1 cellular context compared by ENCODE assay signal in the genomic region with DNA sequence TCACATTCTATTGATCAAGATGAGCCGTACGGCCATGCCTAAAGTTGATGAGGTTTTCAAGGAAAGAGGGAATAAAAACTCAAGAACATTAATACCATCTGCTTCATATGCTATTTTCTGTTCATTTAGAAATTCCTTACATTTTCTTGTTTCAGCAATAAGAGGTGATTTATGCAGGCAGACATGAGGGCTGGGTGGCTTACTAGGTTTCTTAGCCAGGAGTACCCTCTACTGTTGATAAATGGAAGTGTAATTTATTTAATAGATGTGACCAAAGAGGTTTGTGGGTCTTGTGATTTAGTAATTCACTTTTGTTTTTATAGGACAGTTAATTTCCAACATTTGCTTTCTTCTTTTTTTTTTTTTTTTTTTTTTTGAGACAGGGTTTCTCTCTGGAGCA.
TF ChIP-seq lines count a peak whose summit lies in the region.

No MANE protein-coding gene starts in this region.

TF ChIP-seq in SK-N-SH, 30 proteins besides CTCF, POLR2A, EP300 and RAD21 (continued from another document):
- TF ChIP-seq FOSL2 (IDR thresholded peaks at IDR 0.05; ENCODE audit: borderline replicate concordance, low read depth) = no peak
- no peak for TF ChIP-seq POLR2AphosphoS5 (IDR thresholded peaks at IDR 0.05; ENCODE audit: low read depth, low read length)
- TF ChIP-seq, protein P1, sequence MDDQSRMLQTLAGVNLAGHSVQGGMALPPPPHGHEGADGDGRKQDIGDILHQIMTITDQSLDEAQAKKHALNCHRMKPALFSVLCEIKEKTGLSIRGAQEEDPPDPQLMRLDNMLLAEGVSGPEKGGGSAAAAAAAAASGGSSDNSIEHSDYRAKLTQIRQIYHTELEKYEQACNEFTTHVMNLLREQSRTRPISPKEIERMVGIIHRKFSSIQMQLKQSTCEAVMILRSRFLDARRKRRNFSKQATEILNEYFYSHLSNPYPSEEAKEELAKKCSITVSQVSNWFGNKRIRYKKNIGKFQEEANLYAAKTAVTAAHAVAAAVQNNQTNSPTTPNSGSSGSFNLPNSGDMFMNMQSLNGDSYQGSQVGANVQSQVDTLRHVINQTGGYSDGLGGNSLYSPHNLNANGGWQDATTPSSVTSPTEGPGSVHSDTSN (IDR thresholded peaks at IDR 0.05) = peak; percentile 41; the same call in 1 of the 2 replicates
